ENCODE assay signal across 11 cellular contexts in genomic region chr13:59356607-59357006, GRCh38.
DNase-seq lines count a peak whose midpoint lies in the region; ATAC-seq, FAIRE-seq and TF ChIP-seq lines count a peak whose summit lies in the region.
"Had no signal": no experiment of that assay in that cellular context is flagged by ENCODE, and none has a peak within 500 bp of the region (broad histone marks: within the 10 kb centered on the region; RNA-seq: fewer than 3 reads in every experiment).

No MANE protein-coding gene starts in this region.

- H3K9ac ChIP-seq in OCI-LY3 (ENCODE audit: low read length) (no peak overlapping the region), trophoblast cell (ENCODE audit: low read length) (no peak overlapping the region)

- H3K9me3 ChIP-seq in OCI-LY3 (ENCODE audit: insufficient read depth, low read length) (no peaks in the 10 kb centered on the region), trophoblast cell (ENCODE audit: insufficient read depth, low read depth, low read length) (no peaks in the 10 kb centered on the region), esophagus squamous epithelium (no peaks in the 10 kb centered on the region)

- no peak for ATAC-seq in GM21528 (IDR thresholded peaks at IDR 0.05; ENCODE audit: low FRiP score, unreplicated experiment)

- H2AFZ ChIP-seq in OCI-LY3 (ENCODE audit: low read depth, low read length) (peak overlapping the region; percentile 50), trophoblast cell (ENCODE audit: insufficient read depth, low read length, poor library complexity) (no peak overlapping the region)

- H3K4me2 ChIP-seq in OCI-LY3 (ENCODE audit: low read length) = peak overlapping the region; percentile 42
- H3K4me2 ChIP-seq in trophoblast cell (ENCODE audit: low read length) = no peak overlapping the region

- TF ChIP-seq CTCF in OCI-LY3 (IDR thresholded peaks at IDR 0.05; ENCODE audit: low read depth, low read length) (no peak), fibroblast of mammary gland (conservative IDR thresholded peaks at IDR 0.05; ENCODE audit: control insufficient read depth, insufficient read depth, low read depth, low read length) (no peak), esophagus squamous epithelium (IDR thresholded peaks at IDR 0.05) (no peak)

- H3K18ac ChIP-seq in trophoblast cell (ENCODE audit: low read length) = no peak overlapping the region

- no peak overlapping the region for H2BK5ac ChIP-seq in trophoblast cell (ENCODE audit: low read depth, low read length, poor library complexity)

- peaks cover 18% of the 10 kb centered on the region for H3K4me1 ChIP-seq in OCI-LY3 (ENCODE audit: low read length)
- peaks cover 3 to 5% of the 10 kb centered on the region in 2 experiments for H3K4me1 ChIP-seq in trophoblast cell (ENCODE audit: control insufficient read depth in 1 of 2, insufficient read depth in 2 of 2, low read length in 2 of 2)
- H3K4me1 ChIP-seq in esophagus squamous epithelium = peaks cover 0 to 4% (median 4%) of the 10 kb centered on the region in 3 donors

- WGBS in trophoblast cell (ENCODE audit: extremely low coverage, insufficient coverage, insufficient read length) = no CpG with 5 or more reads among the region's 8 CpGs
- WGBS in esophagus squamous epithelium, 2 donors = 27 to 41% methylated on average over 5 to 8 of the region's 8 CpGs

- peak overlapping the region; percentile 57 for H2BK12ac ChIP-seq in trophoblast cell (ENCODE audit: low read length)

- peak; percentile 74 for DNase-seq in GF-D8 (lab: John Stamatoyannopoulos, UW)
- DNase-seq in fibroblast of mammary gland (ENCODE audit: low read depth) = peak; percentile 4
- DNase-seq in trophoblast cell = no peak
- no peak for DNase-seq in GM19239 (ENCODE audit: insufficient read length, low spot score)
- no peak for DNase-seq in esophagus squamous epithelium (lab: John Stamatoyannopoulos, UW)
- DNase-seq in amniotic stem cell (lab: John Stamatoyannopoulos, UW) = no peak
- DNase-seq: naive B cell had no signal

- no peak overlapping the region for H4K91ac ChIP-seq in trophoblast cell (ENCODE audit: low read depth, low read length)

- H3K23ac ChIP-seq in trophoblast cell (ENCODE audit: low read length) = no peak overlapping the region

- no peak for TF ChIP-seq POLR2A in esophagus squamous epithelium (IDR thresholded peaks at IDR 0.05)

- FAIRE-seq in GM19239 (lab: Jason Lieb, UNC) = no peak
- FAIRE-seq: RCC 7860 had no signal

- no peak overlapping the region for H3K4ac ChIP-seq in trophoblast cell (ENCODE audit: low read depth, low read length)

- no peak overlapping the region for H3K14ac ChIP-seq in trophoblast cell (ENCODE audit: low read length)

- H3K36me3 ChIP-seq in OCI-LY3 (replicated peaks; ENCODE audit: low read depth, low read length) = no peaks in the 10 kb centered on the region
- no peaks in the 10 kb centered on the region for H3K36me3 ChIP-seq in trophoblast cell (ENCODE audit: control insufficient read depth in 1 of 2, insufficient read depth in 2 of 2, low read length in 2 of 2)
- H3K36me3 ChIP-seq in esophagus squamous epithelium = no peaks in the 10 kb centered on the region

- no peaks in the 10 kb centered on the region for H3K79me1 ChIP-seq in trophoblast cell (ENCODE audit: low read length)

- H3K4me3 ChIP-seq in OCI-LY3 (ENCODE audit: low read length) (peak overlapping the region; percentile 8), fibroblast of mammary gland (ENCODE audit: control insufficient read depth, low read depth, low read length) (no peak overlapping the region), trophoblast cell (ENCODE audit: low read depth, low read length) (no peak overlapping the region), esophagus squamous epithelium (no peak overlapping the region)
- H3K4me3 ChIP-seq: dorsolateral prefrontal cortex had no signal

- no peaks in the 10 kb centered on the region for H3K27me3 ChIP-seq in OCI-LY3 (ENCODE audit: low read depth, low read length)
- no peaks in the 10 kb centered on the region for H3K27me3 ChIP-seq in trophoblast cell (ENCODE audit: insufficient read depth, low read length)
- H3K27me3 ChIP-seq in esophagus squamous epithelium = no peaks in the 10 kb centered on the region
- H3K27me3 ChIP-seq: dorsolateral prefrontal cortex had no signal

- H4K8ac ChIP-seq in trophoblast cell (ENCODE audit: low read depth, low read length) = no peak overlapping the region

- no peak overlapping the region for H4K12ac ChIP-seq in trophoblast cell (ENCODE audit: low read depth, low read length)

- no peak overlapping the region for H2BK120ac ChIP-seq in trophoblast cell (ENCODE audit: insufficient read depth, low read length, poor library complexity)

- H4K20me1 ChIP-seq in OCI-LY3 (ENCODE audit: insufficient read depth, low read length) = no peaks in the 10 kb centered on the region

- intact Hi-C loops in esophagus squamous epithelium (cut with DNase I) = no loop called here

- no peak overlapping the region for H2AK5ac ChIP-seq in trophoblast cell (ENCODE audit: low read length)

- H3K27ac ChIP-seq in OCI-LY3 (ENCODE audit: low read length) = no peak overlapping the region
- H3K27ac ChIP-seq in trophoblast cell (ENCODE audit: low read depth, low read length) = no peak overlapping the region
- H3K27ac ChIP-seq in esophagus squamous epithelium = peak overlapping the region in 1 of 4 donors; percentile 2
- H3K27ac ChIP-seq: dorsolateral prefrontal cortex had no signal

- H3K79me2 ChIP-seq in OCI-LY3 (ENCODE audit: low read length) = no peaks in the 10 kb centered on the region
- H3K79me2 ChIP-seq in trophoblast cell (ENCODE audit: control insufficient read depth, insufficient read depth, low read length, poor library complexity) = no peaks in the 10 kb centered on the region

Comparison
In these comparisons a context has a peak if more than half of its experiments do, and no peak if none do; other contexts are left out.
1. DNase-seq: peak in GF-D8 (single experiment) and fibroblast of mammary gland (single experiment); none in trophoblast cell (0 of 2), GM19239 (single experiment), esophagus squamous epithelium (single experiment) and amniotic stem cell (single experiment).